In genomic region chr9:76296561-76297276, GRCh38 we compare ENCODE assay signal across 26 cellular contexts.
DNase-seq lines count a peak whose midpoint lies in the region; ATAC-seq and TF ChIP-seq lines count a peak whose summit lies in the region.
"Had no signal": no experiment of that assay in that cellular context is flagged by ENCODE, and none has a peak within 500 bp of the region (broad histone marks: within the 10 kb centered on the region; RNA-seq: fewer than 3 reads in every experiment).

No MANE protein-coding gene starts in this region.

- H3K27ac Mint-ChIP-seq in activated CD8-positive, alpha-beta T cell treated with anti-CD3 and anti-CD28 coated beads for 36 hours, result no peak overlapping the region
- H3K27ac Mint-ChIP-seq: activated T-helper 1 cell treated with anti-CD3 and anti-CD28 coated beads, Interleukin-12 subunit alpha, Interleukin-12 subunit beta, Interleukin-2, Interleukin-4 antibody, amounts not matched to agents 30 ng/mL and 10 ng/mL and 1 ng/mL, durations not matched to agents 14 hours and 24 hours and 36 hours; T-helper 17 cell had no signal

- 72 to 83% methylated on average over 6 to 11 of the region's 11 CpGs for WGBS in transverse colon (ENCODE audit: low coverage in 1 of 2), 2 donors

- H3K4me1 ChIP-seq in transverse colon (no peaks in the 10 kb centered on the region), BE2C (no peaks in the 10 kb centered on the region; the same call in 1 of the 2 replicates)
- H3K4me1 ChIP-seq: colonic mucosa had no signal

- no peaks in the 10 kb centered on the region for H3K36me3 Mint-ChIP-seq in activated CD8-positive, alpha-beta T cell treated with anti-CD3 and anti-CD28 coated beads for 36 hours (ENCODE audit: low read depth)
- H3K36me3 Mint-ChIP-seq: activated naive CD4-positive, alpha-beta T cell treated with anti-CD3 and anti-CD28 coated beads, Interleukin-2, amount 10 ng/mL, durations not matched to agents 7 days and 5 days; naive thymus-derived CD8-positive, alpha-beta T cell had no signal

- no peaks in the 10 kb centered on the region for H3K9me3 ChIP-seq in transverse colon
- H3K9me3 ChIP-seq in BE2C, result no peaks in the 10 kb centered on the region
- H3K9me3 ChIP-seq: colonic mucosa, heart right ventricle, ovary had no signal

- no peaks in the 10 kb centered on the region for H3K9me3 Mint-ChIP-seq in activated CD8-positive, alpha-beta T cell treated with anti-CD3 and anti-CD28 coated beads for 36 hours
- H3K9me3 Mint-ChIP-seq: activated naive CD4-positive, alpha-beta T cell treated with anti-CD3 and anti-CD28 coated beads, Interleukin-2, amount 10 ng/mL, durations not matched to agents 7 days and 5 days; activated T-helper 1 cell treated with anti-CD3 and anti-CD28 coated beads, Interleukin-12 subunit alpha, Interleukin-12 subunit beta, Interleukin-2, Interleukin-4 antibody, amounts not matched to agents 30 ng/mL and 10 ng/mL and 1 ng/mL, durations not matched to agents 14 hours and 24 hours and 36 hours; naive thymus-derived CD8-positive, alpha-beta T cell had no signal

- TF ChIP-seq EP300 in transverse colon (IDR thresholded peaks at IDR 0.05; ENCODE audit: low read depth), result no peak

- H3K4me3 Mint-ChIP-seq in activated CD8-positive, alpha-beta T cell treated with anti-CD3 and anti-CD28 coated beads for 36 hours, result no peak overlapping the region
- H3K4me3 Mint-ChIP-seq: activated naive CD4-positive, alpha-beta T cell treated with anti-CD3 and anti-CD28 coated beads, Interleukin-2, amount 10 ng/mL, durations not matched to agents 7 days and 5 days; activated T-helper 1 cell treated with anti-CD3 and anti-CD28 coated beads, Interleukin-12 subunit alpha, Interleukin-12 subunit beta, Interleukin-2, Interleukin-4 antibody, amounts not matched to agents 30 ng/mL and 10 ng/mL and 1 ng/mL, durations not matched to agents 14 hours and 24 hours and 36 hours; naive thymus-derived CD8-positive, alpha-beta T cell; T-helper 17 cell had no signal

- no peak for TF ChIP-seq POLR2A in transverse colon (IDR thresholded peaks at IDR 0.05)

- in situ Hi-C loops in transverse colon (cut with MboI; ENCODE audit: low pct_ligation_motif_present in 1 of 4, low pct_unique_long_range_greater_than_20kb in 1 of 4, low sequenced_read_pairs in 3 of 4), result loop anchor here in 3 of 4 donors (25.0 kb wide), 2 partner anchors 409 to 1034 kb away; partner anchors contain the start of gene PCSK5 (in 2 of the 3)

- H3K27me3 ChIP-seq in transverse colon (no peaks in the 10 kb centered on the region), BE2C (no peaks in the 10 kb centered on the region)
- H3K27me3 ChIP-seq: colonic mucosa, ovary had no signal

- H3K27ac ChIP-seq in transverse colon, result peak overlapping the region in 3 of 4 donors; percentile 44 to 61 (median 59)
- H3K27ac ChIP-seq: colonic mucosa, foreskin keratinocyte, HL-60, SK-N-MC had no signal

- H3K4me1 Mint-ChIP-seq in activated CD8-positive, alpha-beta T cell treated with anti-CD3 and anti-CD28 coated beads for 36 hours (ENCODE audit: low read depth), result peaks cover 4% of the 10 kb centered on the region
- H3K4me1 Mint-ChIP-seq: naive thymus-derived CD8-positive, alpha-beta T cell; T-helper 17 cell had no signal

- no peaks in the 10 kb centered on the region for H3K27me3 Mint-ChIP-seq in activated CD8-positive, alpha-beta T cell treated with anti-CD3 and anti-CD28 coated beads for 36 hours
- H3K27me3 Mint-ChIP-seq: activated naive CD4-positive, alpha-beta T cell treated with anti-CD3 and anti-CD28 coated beads, Interleukin-2, amount 10 ng/mL, durations not matched to agents 7 days and 5 days had no signal

- CTCF ChIA-PET in activated CD8-positive, alpha-beta T cell treated with anti-CD3 and anti-CD28 coated beads for 36 hours (lab: Charles Lee), result interaction anchor here (1.7 kb wide), 1 partner anchor 11 kb away, joined by 6 read pairs; no protein-coding TSS in a partner anchor

- H3K36me3 ChIP-seq in transverse colon (peaks cover 0 to 5% (median 0%) of the 10 kb centered on the region in 4 donors), BE2C (no peaks in the 10 kb centered on the region)
- H3K36me3 ChIP-seq: colonic mucosa, heart right ventricle, ovary had no signal

- no peak for TF ChIP-seq CTCF in transverse colon (IDR thresholded peaks at IDR 0.05)
- TF ChIP-seq CTCF in activated CD8-positive, alpha-beta T cell treated with anti-CD3 and anti-CD28 coated beads for 36 hours (IDR thresholded peaks at IDR 0.05), result no peak
- no peak for TF ChIP-seq CTCF in BE2C (IDR thresholded peaks at IDR 0.05; ENCODE audit: low read depth, low read length)

- POLR2A ChIA-PET in activated CD8-positive, alpha-beta T cell treated with anti-CD3 and anti-CD28 coated beads for 36 hours (lab: Charles Lee), result no interaction called here

- peak; percentile 20 for DNase-seq in NCI-H345 (lab: John Stamatoyannopoulos, UW)
- no peak for DNase-seq in NCI-H345 treated with DMSO at 0.1 percent for 48 hours (lab: John Stamatoyannopoulos, UW; ENCODE audit: unreplicated experiment)
- DNase-seq in NCI-H510A (lab: John Stamatoyannopoulos, UW), result peak; percentile 39
- DNase-seq in myocyte (ENCODE audit: low read depth), result peak; percentile 90
- no peak for DNase-seq in transverse colon
- DNase-seq in activated CD8-positive, alpha-beta T cell treated with anti-CD3 and anti-CD28 coated beads for 36 hours, result no peak
- DNase-seq in BE2C, result no peak
- DNase-seq in amniotic stem cell (lab: John Stamatoyannopoulos, UW), result no peak
- DNase-seq: activated naive CD4-positive, alpha-beta T cell treated with anti-CD3 and anti-CD28 coated beads, Interleukin-2, amount 10 ng/mL, durations not matched to agents 7 days and 5 days; AML-193; colonic mucosa; effector memory CD4-positive, alpha-beta T cell; foreskin keratinocyte; left colon; naive thymus-derived CD8-positive, alpha-beta T cell; NCI-H1092 treated with DMSO at 0.1 percent for 48 hours; NCI-H2081; stimulated activated CD4-positive, alpha-beta T cell treated with anti-CD3 and anti-CD28 coated beads, Interleukin-4, amount 100 ng/mL, for 4 hours; stimulated activated naive CD8-positive, alpha-beta T cell treated with anti-CD3 and anti-CD28 coated beads, Interleukin-15, Interleukin-2, amounts not matched to agents 100 U/mL and 50 U/mL, for 24 hours; T-helper 17 cell had no signal

- H3K4me3 ChIP-seq in transverse colon (no peak overlapping the region), BE2C (ENCODE audit: low read depth, low read length) (no peak overlapping the region)
- H3K4me3 ChIP-seq: colonic mucosa, GM12878, ovary, SK-N-MC had no signal

- ATAC-seq in activated CD8-positive, alpha-beta T cell treated with anti-CD3 and anti-CD28 coated beads for 36 hours, result no peak
- ATAC-seq: GM12878; left colon; naive thymus-derived CD8-positive, alpha-beta T cell; stimulated activated naive CD8-positive, alpha-beta T cell treated with anti-CD3 and anti-CD28 coated beads, Interleukin-15, Interleukin-2, amounts not matched to agents 100 U/mL and 50 U/mL, for 24 hours; T-helper 17 cell had no signal

- intact Hi-C loops in transverse colon (cut with DNase I; ENCODE audit: low total_unique reads), result no loop called here
- intact Hi-C loops in activated CD8-positive, alpha-beta T cell treated with anti-CD3 and anti-CD28 coated beads for 36 hours (cut with micrococcal nuclease), result loop anchor here (10.0 kb wide), 1 partner anchor 432 kb away; no protein-coding TSS in a partner anchor

Comparison
In these comparisons a context has a peak if more than half of its experiments do, and no peak if none do; other contexts are left out.
1. DNase-seq: peak in NCI-H345 (single experiment), NCI-H510A (single experiment) and myocyte (single experiment); none in NCI-H345 treated with DMSO at 0.1 percent for 48 hours (single experiment), transverse colon (single experiment), activated CD8-positive, alpha-beta T cell treated with anti-CD3 and anti-CD28 coated beads for 36 hours (single experiment), BE2C (single experiment) and amniotic stem cell (single experiment).